ENCODE assay signal across 23 cellular contexts in the genomic region with DNA sequence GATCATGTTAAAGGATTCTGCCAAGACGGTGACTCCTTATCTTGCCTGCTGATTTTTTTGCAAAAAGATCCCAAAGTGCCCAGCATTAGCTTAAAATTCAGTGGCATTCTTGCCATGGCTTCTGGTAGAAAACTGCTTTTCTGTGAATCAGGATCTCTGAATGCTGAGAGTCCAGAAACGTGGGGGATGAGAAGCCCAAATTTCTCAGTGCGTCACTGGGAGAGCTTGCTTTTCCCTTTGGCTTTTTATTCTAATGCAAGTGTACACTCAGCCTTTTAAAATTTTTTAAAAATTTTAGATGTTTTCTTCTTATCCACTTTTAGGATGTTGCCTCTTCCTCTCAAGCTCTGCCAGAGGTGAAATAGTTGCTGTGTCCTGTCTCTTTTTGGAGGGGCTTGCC.
"Had no signal": no experiment of that assay in that cellular context is flagged by ENCODE, and none has a peak within 500 bp of the region (broad histone marks: within the 10 kb centered on the region; RNA-seq: fewer than 3 reads in every experiment).

No MANE protein-coding gene starts in this region.

- H3K27me3 Mint-ChIP-seq: memory B cell; progenitor cell of endocrine pancreas; stimulated activated naive CD8-positive, alpha-beta T cell treated with anti-CD3 and anti-CD28 coated beads, Interleukin-15, amount 100 ng/mL, for 72 hours had no signal

- ATAC-seq: left ventricle myocardium superior; lower lobe of right lung; natural killer cell; right lobe of liver; stimulated activated naive CD8-positive, alpha-beta T cell treated with anti-CD3 and anti-CD28 coated beads, Interleukin-15, amount 100 ng/mL, for 72 hours had no signal

- H3K27me3 ChIP-seq: esophagus squamous epithelium, right lobe of liver, suprapubic skin, transverse colon, vagina had no signal

- H3K36me3 Mint-ChIP-seq: immature natural killer cell, memory B cell, natural killer cell had no signal

- H3K9me3 ChIP-seq: lower lobe of right lung, right lobe of liver, suprapubic skin, transverse colon, vagina had no signal

- H3K4me3 Mint-ChIP-seq: immature natural killer cell; memory B cell; natural killer cell; stimulated activated naive CD8-positive, alpha-beta T cell treated with anti-CD3 and anti-CD28 coated beads, Interleukin-15, amount 100 ng/mL, for 72 hours had no signal

- DNase-seq: effector memory CD4-positive, alpha-beta T cell; erythroblast; esophagus squamous epithelium; hypothalamus; immature natural killer cell; islet precursor cell; left ventricle myocardium superior; lower lobe of right lung; natural killer cell; occipital lobe; right lobe of liver; stimulated activated CD4-positive, alpha-beta T cell treated with anti-CD3 and anti-CD28 coated beads, Interleukin-12 subunit alpha, Interleukin-12 subunit beta, amount 100 ng/mL, for 4 hours; stimulated activated CD4-positive, alpha-beta T cell treated with anti-CD3 and anti-CD28 coated beads, Interleukin-1b, Interleukin-23, amount 100 ng/mL, for 48 hours; stimulated activated CD4-positive, alpha-beta T cell treated with anti-CD3 and anti-CD28 coated beads, Interleukin-4, amount 100 ng/mL, for 1 hour; stimulated activated CD8-positive, alpha-beta memory T cell treated with anti-CD3 and anti-CD28 coated beads, Interleukin-4, amount 100 ng/mL, for 48 hours; stimulated activated naive CD4-positive, alpha-beta T cell; stimulated activated naive CD8-positive, alpha-beta T cell treated with anti-CD3 and anti-CD28 coated beads, Interleukin-15, amount 100 ng/mL, for 72 hours; transverse colon had no signal

- H3K27ac Mint-ChIP-seq: immature natural killer cell, memory B cell, natural killer cell, progenitor cell of endocrine pancreas had no signal

- H3K9ac ChIP-seq: parathyroid adenoma had no signal

- H3K79me2 ChIP-seq: parathyroid adenoma had no signal

- H3K4me3 ChIP-seq: esophagus squamous epithelium, lower lobe of right lung, right lobe of liver, suprapubic skin, transverse colon, vagina had no signal

- H3K4me1 Mint-ChIP-seq: immature natural killer cell; memory B cell; natural killer cell; stimulated activated naive CD8-positive, alpha-beta T cell treated with anti-CD3 and anti-CD28 coated beads, Interleukin-15, amount 100 ng/mL, for 72 hours had no signal

- H3K36me3 ChIP-seq: esophagus squamous epithelium, lower lobe of right lung, right lobe of liver, suprapubic skin, transverse colon, vagina had no signal

- H3K27ac ChIP-seq: esophagus squamous epithelium, lower lobe of right lung, parathyroid adenoma, right lobe of liver, suprapubic skin, transverse colon, vagina had no signal

- H2AFZ ChIP-seq: parathyroid adenoma had no signal

- H3K4me1 ChIP-seq: lower lobe of right lung, parathyroid adenoma, right lobe of liver, transverse colon, vagina had no signal
